Comparison of ENCODE assay signal across 16 cellular contexts in genomic region chr12:49529409-49529808, GRCh38.
"Had no signal": no experiment of that assay in that cellular context is flagged by ENCODE, and none has a peak within 500 bp of the region (broad histone marks: within the 10 kb centered on the region; RNA-seq: fewer than 3 reads in every experiment).

No MANE protein-coding gene starts in this region.

- H3K27ac ChIP-seq: body of pancreas, gastroesophageal sphincter, right atrium auricular region, thyroid gland had no signal

- ATAC-seq: activated naive CD4-positive, alpha-beta T cell treated with anti-CD3 and anti-CD28 coated beads, Interleukin-2, amount 50 U/mL, for 72 hours; body of pancreas; gastroesophageal sphincter; left lobe of liver; natural killer cell had no signal

- FAIRE-seq: small intestine had no signal

- DNase-seq: activated CD4-positive, alpha-beta T cell treated with anti-CD3 and anti-CD28 coated beads, Interleukin-2, amount 10 ng/mL, durations not matched to agents 7 days and 5 days; activated CD4-positive, CD25-positive, alpha-beta regulatory T cell; activated effector memory CD4-positive, alpha-beta T cell treated with Interleukin-2 at 50 U/mL for 16 hours; activated T-cell treated with anti-CD3 and anti-CD28 coated beads, Interleukin-2, amount 50 U/mL, for 1 hour; amniotic stem cell; body of pancreas; central memory CD4-positive, alpha-beta T cell; cortex of kidney; islet precursor cell; natural killer cell; small intestine; thyroid gland had no signal

- H3K27me3 ChIP-seq: body of pancreas, right atrium auricular region, thyroid gland had no signal

- H3K4me1 ChIP-seq: gastroesophageal sphincter had no signal

- H3K4me3 ChIP-seq: body of pancreas, gastroesophageal sphincter, right atrium auricular region, thyroid gland had no signal

- H3K9me3 ChIP-seq: body of pancreas, gastroesophageal sphincter, right atrium auricular region, thyroid gland had no signal
